In genomic region chr2:178395941-178396585, GRCh38 we compare ENCODE assay signal across 14 cellular contexts.
"Had no signal": no experiment of that assay in that cellular context is flagged by ENCODE, and none has a peak within 500 bp of the region (broad histone marks: within the 10 kb centered on the region; RNA-seq: fewer than 3 reads in every experiment).

No MANE protein-coding gene starts in this region.

- DNase-seq: effector memory CD4-positive, alpha-beta T cell; gastrocnemius medialis; heart right ventricle; islet precursor cell; mammary epithelial cell; naive thymus-derived CD4-positive, alpha-beta T cell; nephron progenitor cell; posterior cingulate gyrus; sigmoid colon; stimulated activated CD4-positive, alpha-beta T cell treated with anti-CD3 and anti-CD28 coated beads, Interleukin-2, amount 100 ng/mL, for 24 hours; trophoblast cell had no signal

- H3K9me3 Mint-ChIP-seq: naive thymus-derived CD4-positive, alpha-beta T cell; nephron progenitor cell had no signal

- H3K4me1 ChIP-seq: gastrocnemius medialis, sigmoid colon had no signal

- H3K27ac Mint-ChIP-seq: naive thymus-derived CD4-positive, alpha-beta T cell; nephron progenitor cell had no signal

- H3K27me3 ChIP-seq: gastrocnemius medialis, heart right ventricle, neutrophil, sigmoid colon had no signal

- H3K4me3 Mint-ChIP-seq: naive thymus-derived CD4-positive, alpha-beta T cell; nephron progenitor cell had no signal

- H3K9me3 ChIP-seq: gastrocnemius medialis, heart right ventricle, neutrophil, sigmoid colon had no signal

- H3K4me3 ChIP-seq: gastrocnemius medialis, heart right ventricle, sigmoid colon, skin epidermis had no signal

- H3K36me3 ChIP-seq: neutrophil, sigmoid colon had no signal

- H3K36me3 Mint-ChIP-seq: naive thymus-derived CD4-positive, alpha-beta T cell had no signal

- ATAC-seq: esophagus mucosa had no signal

- H3K27ac ChIP-seq: gastrocnemius medialis, heart right ventricle, neutrophil, sigmoid colon, skin epidermis had no signal
